Comparison of ENCODE assay signal across 8 cellular contexts in the genomic region with DNA sequence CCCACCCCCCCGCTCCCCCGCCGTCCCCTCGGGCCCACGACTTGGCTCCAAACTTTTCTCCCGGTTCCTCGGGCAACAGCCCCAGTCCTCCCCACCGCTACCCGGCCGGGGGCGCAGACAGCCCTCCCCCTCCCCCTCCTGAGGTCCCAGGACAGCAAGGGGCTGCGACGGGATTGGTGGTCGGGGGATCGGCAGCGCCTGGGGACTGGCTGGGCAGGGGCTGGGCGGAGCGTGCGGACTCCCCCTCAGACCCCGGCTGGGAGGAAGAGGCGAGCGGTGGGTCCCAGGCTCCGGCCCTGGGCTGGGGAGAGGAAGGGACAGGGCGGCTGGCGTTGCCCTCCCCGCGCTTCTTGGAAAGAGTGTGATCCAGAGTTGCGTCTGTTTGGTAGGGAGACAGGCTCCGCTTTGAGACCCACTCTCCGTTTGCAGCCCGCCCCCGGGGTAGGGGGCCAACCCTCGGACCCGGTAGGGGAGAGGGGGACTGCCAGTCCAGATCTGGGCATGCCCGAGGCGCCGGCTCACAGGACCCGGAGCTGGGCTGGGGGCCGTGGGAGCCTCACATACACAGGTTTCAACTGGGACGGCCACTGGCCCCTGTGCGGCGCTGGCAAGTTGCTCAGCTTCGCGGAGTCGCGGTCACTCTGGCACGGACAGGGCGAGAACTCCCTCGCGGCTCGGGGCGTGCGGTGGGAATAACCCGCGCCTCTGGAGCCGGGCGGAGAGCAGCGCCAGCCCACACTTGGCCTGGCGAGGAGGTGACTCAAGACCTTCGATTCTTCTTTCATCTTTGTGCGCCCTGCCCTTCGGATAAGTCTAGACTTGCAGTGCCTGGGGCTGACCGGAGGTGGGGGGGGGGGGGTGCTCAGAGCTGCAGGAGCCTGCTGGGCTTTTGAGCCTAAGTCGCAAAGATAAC. TPM values are rescaled to one million over a fixed set of nuclear protein-coding genes. Genes with fewer than 3 reads are reported as not detected.
DNase-seq lines count a peak whose midpoint lies in the region; ATAC-seq and TF ChIP-seq lines count a peak whose summit lies in the region.

No MANE protein-coding gene starts in this region.

- DNase-seq in AG04449 (ENCODE audit: low read depth, low spot score): no peak
- DNase-seq in HEK293T (ENCODE audit: extremely low spot score): peak; percentile 53
- DNase-seq in WTC11 (ENCODE audit: low spot score): peak; percentile 90
- DNase-seq in glutamatergic neuron: peak; percentile 92
- DNase-seq in psoas muscle: peak; percentile 73 to 77
- DNase-seq in activated CD4-positive, CD25-positive, alpha-beta regulatory T cell treated with anti-CD3 and anti-CD28 coated beads, Interleukin-2, amount 50 U/mL, for 72 hours: no peak

- H3K4me1 Mint-ChIP-seq in WTC11: peaks cover 71% of the 10 kb centered on the region
- peaks cover 55% of the 10 kb centered on the region for H3K4me1 Mint-ChIP-seq in glutamatergic neuron (ENCODE audit: low read depth, unreplicated experiment)

- H3K9me3 ChIP-seq in psoas muscle: no peaks in the 10 kb centered on the region

- H3K27ac Mint-ChIP-seq in WTC11 (no peak overlapping the region), glutamatergic neuron (ENCODE audit: unreplicated experiment) (peak overlapping the region; percentile 60)

- H3K27ac ChIP-seq in psoas muscle: peak overlapping the region; percentile 68

- intact Hi-C loops in psoas muscle (cut with DNase I): no loop called here

- POLR2A ChIA-PET in AG04449 (lab: Yijun Ruan, JAX) (no interaction called here), HEK293T (lab: Yijun Ruan, JAX) (interaction anchor here (1.4 kb wide), 1 partner anchor 14 kb away, joined by 6 read pairs; no protein-coding TSS in a partner anchor), WTC11 (lab: Charles Lee) (interaction anchor here (0.6 to 0.7 kb wide), 3 partner anchors 15 to 1024 kb away, joined by 3 to 4 read pairs (median 3); no protein-coding TSS in a partner anchor)

- H3K27me3 Mint-ChIP-seq in WTC11 (ENCODE audit: low read depth): peaks cover under 1% of the 10 kb centered on the region; the same call in 1 of the 2 replicates
- peaks cover 21% of the 10 kb centered on the region for H3K27me3 Mint-ChIP-seq in glutamatergic neuron (ENCODE audit: unreplicated experiment)

- TF ChIP-seq CTCF in AG04449 (IDR thresholded peaks at IDR 0.05; ENCODE audit: insufficient read depth, low read length, missing control alignments) (no peak), WTC11 (IDR thresholded peaks at IDR 0.05) (no peak), glutamatergic neuron (IDR thresholded peaks at IDR 0.05; ENCODE audit: partially characterized antibody, unreplicated experiment) (no peak), psoas muscle (IDR thresholded peaks at IDR 0.05) (no peak)

- H3K4me3 Mint-ChIP-seq in WTC11 (peak overlapping the region; percentile 66), glutamatergic neuron (ENCODE audit: unreplicated experiment) (peak overlapping the region; percentile 90)

- H3K4me1 ChIP-seq in psoas muscle: peaks cover 3% of the 10 kb centered on the region

- CTCF ChIA-PET in AG04449 (lab: Yijun Ruan, JAX): interaction anchor here (1.0 kb wide), 2 partner anchors 14 to 18 kb away, joined by 5 to 7 read pairs; no protein-coding TSS in a partner anchor
- CTCF ChIA-PET in HEK293T (lab: Yijun Ruan, JAX): interaction anchor here (0.6 kb wide), 1 partner anchor 9 kb away, joined by 3 read pairs; no protein-coding TSS in a partner anchor
- CTCF ChIA-PET in WTC11 (lab: Charles Lee): interaction anchor here (1.4 to 2.6 kb wide), 3 partner anchors 14 to 62 kb away, joined by 6 to 16 read pairs (median 8); no protein-coding TSS in a partner anchor

- peaks cover 0 to 7% (median 0%) of the 10 kb centered on the region in 3 donors for H3K27me3 ChIP-seq in psoas muscle (ENCODE audit: insufficient read depth in 3 of 3, low read length in 2 of 3)

- H3K36me3 Mint-ChIP-seq in WTC11 (peaks cover 20% of the 10 kb centered on the region), glutamatergic neuron (ENCODE audit: unreplicated experiment) (no peaks in the 10 kb centered on the region)

- H3K9me3 Mint-ChIP-seq in WTC11: peaks cover 11% of the 10 kb centered on the region
- peaks cover 25% of the 10 kb centered on the region for H3K9me3 Mint-ChIP-seq in glutamatergic neuron (ENCODE audit: unreplicated experiment)

- peak overlapping the region; percentile 98 for H3K4me3 ChIP-seq in AG04449 (ENCODE audit: low read depth, low read length)
- peak overlapping the region; percentile 80 for H3K4me3 ChIP-seq in psoas muscle

- ATAC-seq in WTC11: peak; percentile 75
- ATAC-seq in psoas muscle: peak; percentile 39 to 56 (median 50)
- no peak for ATAC-seq in GM21723 (IDR thresholded peaks at IDR 0.05; ENCODE audit: unreplicated experiment)
- ATAC-seq in GM21360 (IDR thresholded peaks at IDR 0.05; ENCODE audit: unreplicated experiment): no peak

- WGBS in psoas muscle, 3 donors: 7 to 12% (median 11%) methylated on average over 53 to 64 of the region's 64 CpGs

- H3K36me3 ChIP-seq in psoas muscle (ENCODE audit: insufficient read depth in 1 of 2, low read depth in 1 of 2): no peaks in the 10 kb centered on the region

TF ChIP-seq in HEK293T, 16 proteins besides CTCF, POLR2A, EP300 and RAD21:
- TF ChIP-seq HDGF (IDR thresholded peaks at IDR 0.05; ENCODE audit: borderline replicate concordance): no peak
- no peak for TF ChIP-seq NFRKB (IDR thresholded peaks at IDR 0.05)
- TF ChIP-seq FOXA1 (IDR thresholded peaks at IDR 0.05): no peak
- TF ChIP-seq FOXM1 (IDR thresholded peaks at IDR 0.05; ENCODE audit: borderline replicate concordance): no peak
- TF ChIP-seq L3MBTL2 (conservative IDR thresholded peaks at IDR 0.05): no peak
- no peak for TF ChIP-seq FOXK2 (IDR thresholded peaks at IDR 0.05)
- no peak for TF ChIP-seq SP1 (IDR thresholded peaks at IDR 0.05)
- no peak for TF ChIP-seq TARDBP (IDR thresholded peaks at IDR 0.05)

TF ChIP-seq in WTC11, 78 proteins besides CTCF, POLR2A, EP300 and RAD21 (continues in another document):
- TF ChIP-seq RELA (CRISPR knock-in tag; IDR thresholded peaks at IDR 0.05; ENCODE audit: borderline replicate concordance) (peak; percentile 30; the same call in 1 of the 2 replicates), ZBTB21 (CRISPR knock-in tag; IDR thresholded peaks at IDR 0.05; ENCODE audit: borderline replicate concordance) (peak; percentile 73; the same call in 1 of the 2 replicates), ETV6 (CRISPR knock-in tag; IDR thresholded peaks at IDR 0.05) (no peak), ZNF317 (CRISPR knock-in tag; IDR thresholded peaks at IDR 0.05; ENCODE audit: borderline replicate concordance, low read depth) (0 out of 2 replicates have a peak, but pooled peaks have one; percentile 28), GRHL2 (CRISPR knock-in tag; IDR thresholded peaks at IDR 0.05; ENCODE audit: insufficient replicate concordance, severe bottlenecking) (no peak), ZNF263 (CRISPR knock-in tag; IDR thresholded peaks at IDR 0.05; ENCODE audit: low read depth) (no peak), OVOL2 (CRISPR knock-in tag; IDR thresholded peaks at IDR 0.05; ENCODE audit: borderline replicate concordance) (no peak), ZNF138 (CRISPR knock-in tag; conservative IDR thresholded peaks at IDR 0.05) (peak; percentile 52; the same call in 1 of the 2 replicates), TCF7 (CRISPR knock-in tag; IDR thresholded peaks at IDR 0.05; ENCODE audit: low read depth) (no peak), TP53 (CRISPR knock-in tag; IDR thresholded peaks at IDR 0.05) (0 out of 2 replicates have a peak, but pooled peaks have one; percentile 59)
- TF ChIP-seq, protein P1, sequence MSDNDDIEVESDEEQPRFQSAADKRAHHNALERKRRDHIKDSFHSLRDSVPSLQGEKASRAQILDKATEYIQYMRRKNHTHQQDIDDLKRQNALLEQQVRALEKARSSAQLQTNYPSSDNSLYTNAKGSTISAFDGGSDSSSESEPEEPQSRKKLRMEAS (CRISPR knock-in tag; IDR thresholded peaks at IDR 0.05): peak; percentile 10; the same call in 1 of the 2 replicates
- TF ChIP-seq, protein P2, sequence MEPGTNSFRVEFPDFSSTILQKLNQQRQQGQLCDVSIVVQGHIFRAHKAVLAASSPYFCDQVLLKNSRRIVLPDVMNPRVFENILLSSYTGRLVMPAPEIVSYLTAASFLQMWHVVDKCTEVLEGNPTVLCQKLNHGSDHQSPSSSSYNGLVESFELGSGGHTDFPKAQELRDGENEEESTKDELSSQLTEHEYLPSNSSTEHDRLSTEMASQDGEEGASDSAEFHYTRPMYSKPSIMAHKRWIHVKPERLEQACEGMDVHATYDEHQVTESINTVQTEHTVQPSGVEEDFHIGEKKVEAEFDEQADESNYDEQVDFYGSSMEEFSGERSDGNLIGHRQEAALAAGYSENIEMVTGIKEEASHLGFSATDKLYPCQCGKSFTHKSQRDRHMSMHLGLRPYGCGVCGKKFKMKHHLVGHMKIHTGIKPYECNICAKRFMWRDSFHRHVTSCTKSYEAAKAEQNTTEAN (CRISPR knock-in tag; IDR thresholded peaks at IDR 0.05): 0 out of 2 replicates have a peak, but pooled peaks have one; percentile 18
- TF ChIP-seq, protein P3, sequence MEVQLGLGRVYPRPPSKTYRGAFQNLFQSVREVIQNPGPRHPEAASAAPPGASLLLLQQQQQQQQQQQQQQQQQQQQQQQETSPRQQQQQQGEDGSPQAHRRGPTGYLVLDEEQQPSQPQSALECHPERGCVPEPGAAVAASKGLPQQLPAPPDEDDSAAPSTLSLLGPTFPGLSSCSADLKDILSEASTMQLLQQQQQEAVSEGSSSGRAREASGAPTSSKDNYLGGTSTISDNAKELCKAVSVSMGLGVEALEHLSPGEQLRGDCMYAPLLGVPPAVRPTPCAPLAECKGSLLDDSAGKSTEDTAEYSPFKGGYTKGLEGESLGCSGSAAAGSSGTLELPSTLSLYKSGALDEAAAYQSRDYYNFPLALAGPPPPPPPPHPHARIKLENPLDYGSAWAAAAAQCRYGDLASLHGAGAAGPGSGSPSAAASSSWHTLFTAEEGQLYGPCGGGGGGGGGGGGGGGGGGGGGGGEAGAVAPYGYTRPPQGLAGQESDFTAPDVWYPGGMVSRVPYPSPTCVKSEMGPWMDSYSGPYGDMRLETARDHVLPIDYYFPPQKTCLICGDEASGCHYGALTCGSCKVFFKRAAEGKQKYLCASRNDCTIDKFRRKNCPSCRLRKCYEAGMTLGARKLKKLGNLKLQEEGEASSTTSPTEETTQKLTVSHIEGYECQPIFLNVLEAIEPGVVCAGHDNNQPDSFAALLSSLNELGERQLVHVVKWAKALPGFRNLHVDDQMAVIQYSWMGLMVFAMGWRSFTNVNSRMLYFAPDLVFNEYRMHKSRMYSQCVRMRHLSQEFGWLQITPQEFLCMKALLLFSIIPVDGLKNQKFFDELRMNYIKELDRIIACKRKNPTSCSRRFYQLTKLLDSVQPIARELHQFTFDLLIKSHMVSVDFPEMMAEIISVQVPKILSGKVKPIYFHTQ (CRISPR knock-in tag; IDR thresholded peaks at IDR 0.05): no peak

RNA-seq across cellular contexts. Expression of a gene that starts 1.0 kb away (rescaled TPM):
- total RNA-seq in WTC11 (2021): 24.0 to 30.3 TPM (median 24.4 TPM) in 3 replicates
- total RNA-seq in glutamatergic neuron (ENCODE audit: unreplicated experiment): 29.2 TPM
- 10 to 100 TPM in 1 of 4 donors, 1 to 10 TPM in 3; 3.1 to 11.4 (median 3.8) TPM for total RNA-seq in psoas muscle
- 1 to 10 TPM; 3.2 to 5.1 (median 4.7) TPM for polyA plus RNA-seq in psoas muscle

Comparison
In these comparisons a context has a peak if more than half of its experiments do, and no peak if none do; other contexts are left out.
1. DNase-seq: peak in HEK293T (single experiment), WTC11 (single experiment), glutamatergic neuron (single experiment) and psoas muscle (2 of 2); none in AG04449 (single experiment) and activated CD4-positive, CD25-positive, alpha-beta regulatory T cell treated with anti-CD3 and anti-CD28 coated beads, Interleukin-2, amount 50 U/mL, for 72 hours (single experiment).
2. ATAC-seq: peak in WTC11 (single experiment) and psoas muscle (4 of 4); none in GM21723 (single experiment) and GM21360 (single experiment).